Comparison of ENCODE assay signal across 1 cellular context in genomic region chr5:95826949-95827595, GRCh38.
TF ChIP-seq lines count a peak whose summit lies in the region.

No MANE protein-coding gene starts in this region.

TF ChIP-seq in HepG2, 621 proteins besides CTCF, POLR2A, EP300 and RAD21 (continues in another document):
- TF ChIP-seq ZNF75D (CRISPR knock-in tag; IDR thresholded peaks at IDR 0.05; ENCODE audit: borderline replicate concordance) (no peak), ZNF3 (CRISPR knock-in tag; IDR thresholded peaks at IDR 0.05) (no peak), SP1 (IDR thresholded peaks at IDR 0.05) (no peak), SP1 (CRISPR knock-in tag; IDR thresholded peaks at IDR 0.05) (peak; percentile 29; the same call in 1 of the 2 replicates), ZNF414 (CRISPR knock-in tag; IDR thresholded peaks at IDR 0.05) (peak; percentile 70; the same call in 1 of the 2 replicates), ZNF501 (CRISPR knock-in tag; IDR thresholded peaks at IDR 0.05) (no peak), ZNF431 (CRISPR knock-in tag; IDR thresholded peaks at IDR 0.05; ENCODE audit: borderline replicate concordance, low read depth) (peak; percentile 68; the same call in 1 of the 2 replicates), TBP (CRISPR knock-in tag; IDR thresholded peaks at IDR 0.05) (no peak), KMT2A (CRISPR knock-in tag; IDR thresholded peaks at IDR 0.05) (no peak), ZMAT5 (CRISPR knock-in tag; IDR thresholded peaks at IDR 0.05; ENCODE audit: borderline replicate concordance, low read depth) (no peak), KLF11 (CRISPR knock-in tag; IDR thresholded peaks at IDR 0.05) (peak; percentile 81), SP4 (CRISPR knock-in tag; IDR thresholded peaks at IDR 0.05) (no peak), TCF12 (IDR thresholded peaks at IDR 0.05) (no peak), TCF12 (CRISPR knock-in tag; IDR thresholded peaks at IDR 0.05) (no peak), ZNF639 (CRISPR knock-in tag; conservative IDR thresholded peaks at IDR 0.05) (no peak), ZNF781 (CRISPR knock-in tag; IDR thresholded peaks at IDR 0.05; ENCODE audit: borderline replicate concordance, not compliant biosample characterization) (no peak), PBX3 (CRISPR knock-in tag; IDR thresholded peaks at IDR 0.05; ENCODE audit: borderline replicate concordance) (no peak), ZNF432 (CRISPR knock-in tag; IDR thresholded peaks at IDR 0.05; ENCODE audit: borderline replicate concordance) (no peak), ZNF30 (CRISPR knock-in tag; IDR thresholded peaks at IDR 0.05) (no peak), NCOR1 (IDR thresholded peaks at IDR 0.05; ENCODE audit: borderline replicate concordance, low read length) (peak; percentile 99), SP2 (CRISPR knock-in tag; IDR thresholded peaks at IDR 0.05) (no peak), TCF7L2 (IDR thresholded peaks at IDR 0.05; ENCODE audit: low read depth, low read length) (no peak), ZFP36L2 (CRISPR knock-in tag; IDR thresholded peaks at IDR 0.05) (no peak), ZGPAT (CRISPR knock-in tag; IDR thresholded peaks at IDR 0.05) (peak; percentile 85), ZNF383 (CRISPR knock-in tag; IDR thresholded peaks at IDR 0.05; ENCODE audit: borderline replicate concordance) (no peak), HOXA3 (CRISPR knock-in tag; IDR thresholded peaks at IDR 0.05) (peak; percentile 93), KDM2A (CRISPR knock-in tag; IDR thresholded peaks at IDR 0.05; ENCODE audit: borderline replicate concordance, low read depth) (peak; percentile 41; the same call in 1 of the 2 replicates), HNRNPL (IDR thresholded peaks at IDR 0.05; ENCODE audit: low read depth, low read length) (0 out of 2 replicates have a peak, but pooled peaks have one; percentile 64), FIP1L1 (IDR thresholded peaks at IDR 0.05; ENCODE audit: borderline replicate concordance, insufficient read depth, low read depth, low read length) (no peak), ATF6 (CRISPR knock-in tag; conservative IDR thresholded peaks at IDR 0.05) (no peak), ZNF367 (CRISPR knock-in tag; IDR thresholded peaks at IDR 0.05; ENCODE audit: borderline replicate concordance) (no peak), SIX1 (CRISPR knock-in tag; IDR thresholded peaks at IDR 0.05; ENCODE audit: borderline replicate concordance) (no peak; the same call in 1 of the 2 replicates), FOXM1 (CRISPR knock-in tag; IDR thresholded peaks at IDR 0.05) (no peak), TEAD3 (CRISPR knock-in tag; optimal IDR thresholded peaks at IDR 0.05; ENCODE audit: borderline replicate concordance) (peak; percentile 54), FOSL2 (CRISPR knock-in tag; IDR thresholded peaks at IDR 0.05) (peak; percentile 84), PHB2 (IDR thresholded peaks at IDR 0.05; ENCODE audit: partially characterized antibody) (no peak), ZNF816 (CRISPR knock-in tag; IDR thresholded peaks at IDR 0.05; ENCODE audit: borderline replicate concordance) (no peak), MIER2 (CRISPR knock-in tag; IDR thresholded peaks at IDR 0.05) (peak; percentile 74), ZKSCAN8 (CRISPR knock-in tag; IDR thresholded peaks at IDR 0.05; ENCODE audit: borderline replicate concordance) (no peak), ZBTB20 (CRISPR knock-in tag; IDR thresholded peaks at IDR 0.05; ENCODE audit: borderline replicate concordance, low read depth) (peak; percentile 36; the same call in 1 of the 2 replicates), ZNF253 (CRISPR knock-in tag; IDR thresholded peaks at IDR 0.05; ENCODE audit: borderline replicate concordance) (no peak), FOXJ3 (CRISPR knock-in tag; IDR thresholded peaks at IDR 0.05; ENCODE audit: borderline replicate concordance) (peak; percentile 63; the same call in 1 of the 2 replicates), IRF1 (CRISPR knock-in tag; IDR thresholded peaks at IDR 0.05; ENCODE audit: low read depth) (no peak), ZNF740 (CRISPR knock-in tag; IDR thresholded peaks at IDR 0.05) (0 out of 2 replicates have a peak, but pooled peaks have one; percentile 44), MAFK (conservative IDR thresholded peaks at IDR 0.05 in 1 of 2, IDR thresholded peaks at IDR 0.05 in 1 of 2; ENCODE audit: low read length in 2 of 2) (no peak), EED (CRISPR knock-in tag; IDR thresholded peaks at IDR 0.05) (no peak), ZBTB43 (CRISPR knock-in tag; conservative IDR thresholded peaks at IDR 0.05) (0 out of 2 replicates have a peak, but pooled peaks have one; percentile 59), AFF4 (CRISPR knock-in tag; IDR thresholded peaks at IDR 0.05) (no peak), TARDBP (CRISPR knock-in tag; IDR thresholded peaks at IDR 0.05) (peak; percentile 36; the same call in 1 of the 2 replicates), ZNF503 (CRISPR knock-in tag; IDR thresholded peaks at IDR 0.05) (peak; percentile 72; the same call in 1 of the 2 replicates), ZNF33B (CRISPR knock-in tag; IDR thresholded peaks at IDR 0.05) (no peak), AGO2 (optimal IDR thresholded peaks at IDR 0.05; ENCODE audit: low read depth, low read length) (no peak), MEIS2 (CRISPR knock-in tag; IDR thresholded peaks at IDR 0.05) (peak; percentile 97), ZNF615 (CRISPR knock-in tag; IDR thresholded peaks at IDR 0.05; ENCODE audit: borderline replicate concordance) (no peak), ATAD3A (CRISPR knock-in tag; IDR thresholded peaks at IDR 0.05) (no peak), PITX1 (CRISPR knock-in tag; IDR thresholded peaks at IDR 0.05) (peak; percentile 55), HDAC2 (CRISPR knock-in tag; IDR thresholded peaks at IDR 0.05) (peak; percentile 97), RARG (CRISPR knock-in tag; IDR thresholded peaks at IDR 0.05; ENCODE audit: low read depth) (no peak), PCBP1 (IDR thresholded peaks at IDR 0.05; ENCODE audit: borderline replicate concordance, low read depth, low read length) (no peak)
